Comparison of ENCODE assay signal across 24 cellular contexts in genomic region chr3:10384541-10385360, GRCh38.
"Had no signal": no experiment of that assay in that cellular context is flagged by ENCODE, and none has a peak within 500 bp of the region (broad histone marks: within the 10 kb centered on the region; RNA-seq: fewer than 3 reads in every experiment).

No MANE protein-coding gene starts in this region.

- DNase-seq: cortex of kidney; effector CD4-positive, alpha-beta T cell; gastrocnemius medialis; left cardiac atrium; mesenchymal stem cell; mucosa of descending colon; naive B cell; ovary; right lobe of liver; small intestine; stimulated activated CD4-positive, alpha-beta T cell treated with anti-CD3 and anti-CD28 coated beads, Interleukin-12 subunit alpha, Interleukin-12 subunit beta, amount 100 ng/mL, for 4 hours; stimulated activated CD4-positive, alpha-beta T cell treated with anti-CD3 and anti-CD28 coated beads, Interleukin-1b, Interleukin-23, amount 100 ng/mL, for 48 hours; stimulated activated CD4-positive, alpha-beta T cell treated with anti-CD3 and anti-CD28 coated beads, Interleukin-4, amount 100 ng/mL, for 1 hour; stimulated activated CD8-positive, alpha-beta memory T cell treated with anti-CD3 and anti-CD28 coated beads, Interleukin-4, amount 100 ng/mL, for 48 hours; stimulated activated naive CD4-positive, alpha-beta T cell; stimulated activated naive CD8-positive, alpha-beta T cell treated with anti-CD3 and anti-CD28 coated beads, Interleukin-15, amount 100 ng/mL, for 72 hours; transverse colon; upper lobe of right lung; uterus had no signal

- H3K36me3 Mint-ChIP-seq: mesothelial cell of epicardium; natural killer cell treated with Interleukin-12 subunit alpha and Interleukin-12 subunit beta and Interleukin-15 and Interleukin-18, amount 100 ng/mL, for 72 hours; neural progenitor cell had no signal

- H3K27ac ChIP-seq: gastrocnemius medialis, left lung, neural progenitor cell, ovary, right lobe of liver, suprapubic skin, transverse colon, upper lobe of right lung, uterus had no signal

- ATAC-seq: gastrocnemius medialis; left cardiac atrium; left lung; mucosa of descending colon; natural killer cell treated with Interleukin-12 subunit alpha and Interleukin-12 subunit beta and Interleukin-15 and Interleukin-18, amount 100 ng/mL, for 72 hours; right lobe of liver; stimulated activated naive CD8-positive, alpha-beta T cell treated with anti-CD3 and anti-CD28 coated beads, Interleukin-15, amount 100 ng/mL, for 72 hours; upper lobe of right lung had no signal

- FAIRE-seq: small intestine had no signal

- H3K4me1 ChIP-seq: left lung, neural progenitor cell, right lobe of liver, transverse colon, upper lobe of right lung, uterus had no signal

- H3K9me3 Mint-ChIP-seq: mesothelial cell of epicardium; natural killer cell treated with Interleukin-12 subunit alpha and Interleukin-12 subunit beta and Interleukin-15 and Interleukin-18, amount 100 ng/mL, for 72 hours; neural progenitor cell had no signal

- H2AFZ ChIP-seq: neural progenitor cell had no signal

- H3K27me3 ChIP-seq: gastrocnemius medialis, left lung, neural progenitor cell, ovary, right lobe of liver, suprapubic skin, transverse colon, upper lobe of right lung, uterus had no signal

- H3K4me2 ChIP-seq: neural progenitor cell had no signal

- H3K9ac ChIP-seq: neural progenitor cell had no signal

- H3K27me3 Mint-ChIP-seq: naive B cell; stimulated activated naive CD8-positive, alpha-beta T cell treated with anti-CD3 and anti-CD28 coated beads, Interleukin-15, amount 100 ng/mL, for 72 hours had no signal

- H3K4me1 Mint-ChIP-seq: mesothelial cell of epicardium had no signal

- H3K4me3 Mint-ChIP-seq: mesothelial cell of epicardium; natural killer cell treated with Interleukin-12 subunit alpha and Interleukin-12 subunit beta and Interleukin-15 and Interleukin-18, amount 100 ng/mL, for 72 hours; neural progenitor cell; stimulated activated naive CD8-positive, alpha-beta T cell treated with anti-CD3 and anti-CD28 coated beads, Interleukin-15, amount 100 ng/mL, for 72 hours had no signal

- H3K27ac Mint-ChIP-seq: mesothelial cell of epicardium; natural killer cell treated with Interleukin-12 subunit alpha and Interleukin-12 subunit beta and Interleukin-15 and Interleukin-18, amount 100 ng/mL, for 72 hours; stimulated activated naive CD8-positive, alpha-beta T cell treated with anti-CD3 and anti-CD28 coated beads, Interleukin-15, amount 100 ng/mL, for 72 hours had no signal

- H3K9me3 ChIP-seq: gastrocnemius medialis, right lobe of liver, transverse colon had no signal

- H3K36me3 ChIP-seq: gastrocnemius medialis, left lung, neural progenitor cell, ovary, suprapubic skin, transverse colon, upper lobe of right lung, uterus had no signal

- H3K4me3 ChIP-seq: gastrocnemius medialis, left lung, mucosa of descending colon, neural progenitor cell, ovary, right lobe of liver, suprapubic skin, transverse colon, upper lobe of right lung, uterus had no signal
